22 cellular contexts compared by ENCODE assay signal in genomic region chr6:112184996-112185395, GRCh38.
"Had no signal": no experiment of that assay in that cellular context is flagged by ENCODE, and none has a peak within 500 bp of the region (broad histone marks: within the 10 kb centered on the region; RNA-seq: fewer than 3 reads in every experiment).

No MANE protein-coding gene starts in this region.

- H3K9me2 ChIP-seq: SK-N-SH had no signal

- H3K4me3 ChIP-seq: cardiac muscle cell, hepatocyte, ovary, psoas muscle, suprapubic skin, upper lobe of left lung had no signal

- DNase-seq: activated CD4-positive, alpha-beta T cell treated with anti-CD3 and anti-CD28 coated beads, Interleukin-2, amount 50 U/mL, for 4 hours; activated gamma-delta T cell treated with Interleukin-2 at 50 U/mL for 16 hours; activated T-cell treated with anti-CD3 and anti-CD28 coated beads for 4 hours; dermis blood vessel endothelial cell; effector memory CD4-positive, alpha-beta T cell; foreskin fibroblast; islet precursor cell; midbrain; ovary; psoas muscle; SK-N-SH; stimulated activated CD4-positive, alpha-beta T cell treated with anti-CD3 and anti-CD28 coated beads, Interleukin-1b, Interleukin-23, amount 100 ng/mL, for 48 hours; stimulated activated CD8-positive, alpha-beta memory T cell treated with anti-CD3 and anti-CD28 coated beads, Interleukin-4, amount 100 ng/mL, for 48 hours; stimulated activated naive CD4-positive, alpha-beta T cell; upper lobe of left lung had no signal

- H3K79me2 ChIP-seq: hepatocyte had no signal

- H3K9me3 ChIP-seq: ovary, psoas muscle, SK-N-SH, suprapubic skin, upper lobe of left lung had no signal

- H3K36me3 ChIP-seq: ovary had no signal

- H3K9ac ChIP-seq: SK-N-SH had no signal

- H2AFZ ChIP-seq: hepatocyte had no signal

- H3K4me1 ChIP-seq: psoas muscle had no signal

- H3K27ac ChIP-seq: cardiac muscle cell, hepatocyte, ovary, psoas muscle, suprapubic skin had no signal

- H3K4me3 Mint-ChIP-seq: activated T-helper 1 cell treated with anti-CD3 and anti-CD28 coated beads, Interleukin-12 subunit alpha, Interleukin-12 subunit beta, Interleukin-2, Interleukin-4 antibody, amounts not matched to agents 30 ng/mL and 10 ng/mL and 1 ng/mL, durations not matched to agents 14 hours and 24 hours and 36 hours; T-helper 2 cell treated with Interferon-gamma antibody and Interleukin-4, amounts not matched to agents 5 μg/mL and 100 μg/mL, for 36 hours had no signal

- H3K27ac Mint-ChIP-seq: activated naive CD4-positive, alpha-beta T cell treated with anti-CD3 and anti-CD28 coated beads, Interleukin-2, amount 50 U/mL, for 72 hours; activated T-helper 1 cell treated with anti-CD3 and anti-CD28 coated beads, Interleukin-12 subunit alpha, Interleukin-12 subunit beta, Interleukin-2, Interleukin-4 antibody, amounts not matched to agents 30 ng/mL and 10 ng/mL and 1 ng/mL, durations not matched to agents 14 hours and 24 hours and 36 hours; T-helper 2 cell treated with Interferon-gamma antibody and Interleukin-4, amounts not matched to agents 5 μg/mL and 100 μg/mL, for 36 hours had no signal

- H3K36me3 Mint-ChIP-seq: activated naive CD4-positive, alpha-beta T cell treated with anti-CD3 and anti-CD28 coated beads, Interleukin-2, amount 50 U/mL, for 72 hours had no signal

- FAIRE-seq: TTC549 had no signal

- H3K27me3 ChIP-seq: cardiac muscle cell, hepatocyte, ovary, suprapubic skin, upper lobe of left lung had no signal

- H3K4me2 ChIP-seq: hepatocyte, SK-N-SH had no signal

- H3K9me3 Mint-ChIP-seq: activated naive CD4-positive, alpha-beta T cell treated with anti-CD3 and anti-CD28 coated beads, Interleukin-2, amount 50 U/mL, for 72 hours; activated T-helper 1 cell treated with anti-CD3 and anti-CD28 coated beads, Interleukin-12 subunit alpha, Interleukin-12 subunit beta, Interleukin-2, Interleukin-4 antibody, amounts not matched to agents 30 ng/mL and 10 ng/mL and 1 ng/mL, durations not matched to agents 14 hours and 24 hours and 36 hours; T-helper 2 cell treated with Interferon-gamma antibody and Interleukin-4, amounts not matched to agents 5 μg/mL and 100 μg/mL, for 36 hours had no signal
